In the genomic region with DNA sequence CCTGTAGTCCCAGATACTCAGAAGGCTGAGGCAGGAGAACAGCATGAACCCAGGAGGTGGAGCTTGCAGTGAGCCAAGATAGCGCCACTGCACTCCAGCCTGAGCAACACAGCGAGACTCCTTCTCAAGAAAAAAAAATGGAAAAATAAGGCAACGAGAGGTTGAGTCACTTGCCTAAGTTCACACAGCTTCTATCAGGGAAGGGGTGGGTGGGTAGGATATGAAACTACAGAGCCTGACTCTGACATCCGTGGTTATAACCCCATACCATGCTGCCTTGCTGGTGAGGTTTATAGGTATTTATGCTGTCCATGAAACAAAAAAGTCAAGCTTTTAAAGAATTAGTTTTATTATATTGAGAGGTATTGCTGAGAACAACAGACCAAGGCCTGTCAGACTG, we compare ENCODE assay signal across 15 cellular contexts.
A peak's percentile ranks its signal among the peaks of the same experiment; 100 is the strongest.
DNase-seq lines count a peak whose midpoint lies in the region; FAIRE-seq and TF ChIP-seq lines count a peak whose summit lies in the region.
"Had no signal": no experiment of that assay in that cellular context is flagged by ENCODE, and none has a peak within 500 bp of the region (broad histone marks: within the 10 kb centered on the region; RNA-seq: fewer than 3 reads in every experiment).

No MANE protein-coding gene starts in this region.

- DNase-seq in amniotic epithelial cell (ENCODE audit: low read depth) (peak; percentile 90), osteoblast (ENCODE audit: insufficient read length, low spot score, missing footprints) (no peak), C1 segment of cervical spinal cord (lab: John Stamatoyannopoulos, UW) (no peak), frontal cortex (ENCODE audit: low spot score in 2 of 2) (no peak), endothelial cell (ENCODE audit: low spot score) (no peak)
- DNase-seq: activated CD4-positive, CD25-positive, alpha-beta regulatory T cell treated with anti-CD3 and anti-CD28 coated beads, Interleukin-2, amount 50 U/mL, for 72 hours; activated CD8-positive, alpha-beta memory T cell treated with anti-CD3 and anti-CD28 coated beads, Interleukin-2, amount 50 U/mL, for 4 hours; NCI-H1092 treated with DMSO at 0.1 percent for 48 hours; NCI-H524; T-helper 9 cell had no signal

- H3K79me2 ChIP-seq in ACC112 (ENCODE audit: control insufficient read depth, insufficient read depth, low read length, unreplicated experiment) (no peaks in the 10 kb centered on the region), osteoblast (ENCODE audit: insufficient read depth, low read length) (no peaks in the 10 kb centered on the region)

- H3K9me3 Mint-ChIP-seq in endothelial cell (ENCODE audit: unreplicated experiment): no peaks in the 10 kb centered on the region
- H3K9me3 Mint-ChIP-seq: central memory CD8-positive, alpha-beta T cell had no signal

- H3K4me1 ChIP-seq in ACC112 (ENCODE audit: control insufficient read depth, insufficient read depth, low read length, unreplicated experiment) (no peaks in the 10 kb centered on the region), osteoblast (ENCODE audit: insufficient read depth, low read length) (peaks cover 2% of the 10 kb centered on the region)

- H4K20me1 ChIP-seq in osteoblast (ENCODE audit: insufficient read depth, low read length): no peaks in the 10 kb centered on the region

- H3K27me3 ChIP-seq in ACC112 (ENCODE audit: insufficient read depth, low read length): peaks cover 27% of the 10 kb centered on the region
- no peaks in the 10 kb centered on the region for H3K27me3 ChIP-seq in osteoblast (ENCODE audit: insufficient read depth, low read length)

- H3K27me3 Mint-ChIP-seq in endothelial cell (ENCODE audit: unreplicated experiment): no peaks in the 10 kb centered on the region

- no peak overlapping the region for H3K4me2 ChIP-seq in osteoblast (ENCODE audit: insufficient read depth, low read length)

- H3K4me3 ChIP-seq in ACC112 (ENCODE audit: low read depth, low read length) (no peak overlapping the region), osteoblast (ENCODE audit: insufficient read depth, low read length) (no peak overlapping the region)

- no peak overlapping the region for H3K27ac Mint-ChIP-seq in endothelial cell (ENCODE audit: unreplicated experiment)

- H3K9me3 ChIP-seq in osteoblast (ENCODE audit: low read depth, low read length): no peaks in the 10 kb centered on the region

- no peaks in the 10 kb centered on the region for H3K36me3 Mint-ChIP-seq in endothelial cell (ENCODE audit: low read depth, unreplicated experiment)

- H2AFZ ChIP-seq in ACC112 (ENCODE audit: low read length, unreplicated experiment) (no peak overlapping the region), osteoblast (ENCODE audit: low read length) (no peak overlapping the region)

- no peak for FAIRE-seq in frontal cortex (lab: Jason Lieb, UNC)
- FAIRE-seq: D721Med had no signal

- H3K4me3 Mint-ChIP-seq in endothelial cell (ENCODE audit: unreplicated experiment): no peak overlapping the region
- H3K4me3 Mint-ChIP-seq: central memory CD8-positive, alpha-beta T cell had no signal

- H3K27ac ChIP-seq in ACC112 (ENCODE audit: low read depth, low read length) (peak overlapping the region; percentile 16; the same call in 1 of the 2 replicates), C4-2B (peak overlapping the region; percentile 71), osteoblast (ENCODE audit: low read depth, low read length) (peak overlapping the region; percentile 48)
- H3K27ac ChIP-seq: RWPE1 had no signal

- H3K36me3 ChIP-seq in ACC112 (ENCODE audit: insufficient read depth, low read length) (no peaks in the 10 kb centered on the region), osteoblast (ENCODE audit: insufficient read depth, low read length) (no peaks in the 10 kb centered on the region)

- peaks cover 7% of the 10 kb centered on the region for H3K4me1 Mint-ChIP-seq in endothelial cell (ENCODE audit: unreplicated experiment)
- H3K4me1 Mint-ChIP-seq: central memory CD8-positive, alpha-beta T cell had no signal

- TF ChIP-seq CTCF in C4-2B (conservative IDR thresholded peaks at IDR 0.05) (no peak), osteoblast (IDR thresholded peaks at IDR 0.05; ENCODE audit: extremely low read depth, low read depth, low read length) (no peak), endothelial cell (IDR thresholded peaks at IDR 0.05; ENCODE audit: unreplicated experiment) (no peak)

Comparison
In these comparisons a context has a peak if more than half of its experiments do, and no peak if none do; other contexts are left out.
1. H3K27ac ChIP-seq: peak in every context shown above with its lines; median percentile 71 in C4-2B; 48 in osteoblast; 16 in ACC112.